ENCODE assay signal across 26 cellular contexts in the genomic region with DNA sequence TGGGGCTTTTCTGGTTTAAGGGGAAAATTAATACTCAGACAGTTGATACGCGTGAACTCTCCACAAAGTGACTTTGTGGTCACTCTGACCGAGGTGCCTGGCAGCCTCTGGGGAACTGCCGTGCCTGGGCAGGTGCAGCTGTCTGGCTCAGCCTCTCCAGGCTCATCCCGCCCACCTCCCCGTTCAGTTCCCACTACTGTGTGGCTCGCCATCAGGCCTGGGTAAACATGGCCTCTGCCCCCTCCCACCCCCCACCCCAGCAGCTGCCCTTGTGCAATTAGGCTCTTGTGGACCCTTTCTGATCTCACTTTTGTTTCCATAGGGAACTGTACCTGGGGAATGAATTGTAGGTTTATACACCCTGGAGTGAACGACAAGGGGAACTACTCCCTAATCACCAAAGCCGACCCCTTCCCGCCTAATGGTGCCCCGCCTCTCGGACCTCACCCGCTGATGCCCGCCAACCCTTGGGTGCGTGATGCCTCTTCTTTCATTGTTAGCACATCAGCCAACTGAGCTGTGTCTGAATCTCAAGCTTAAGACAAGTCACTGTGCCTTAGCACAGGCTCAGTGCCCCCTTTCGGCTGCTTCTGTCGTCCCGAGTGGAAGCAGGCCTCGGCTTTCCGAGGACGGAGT. TPM values are rescaled to one million over a fixed set of nuclear protein-coding genes. Genes with fewer than 3 reads are reported as not detected.
DNase-seq lines count a peak whose midpoint lies in the region; ATAC-seq and TF ChIP-seq lines count a peak whose summit lies in the region.
"Had no signal": no experiment of that assay in that cellular context is flagged by ENCODE, and none has a peak within 500 bp of the region (broad histone marks: within the 10 kb centered on the region; RNA-seq: fewer than 3 reads in every experiment).

No MANE protein-coding gene starts in this region.

- no peak for TF ChIP-seq CTCF in NB4 (IDR thresholded peaks at IDR 0.05; ENCODE audit: low read depth, low read length)
- no peak for TF ChIP-seq CTCF in dorsolateral prefrontal cortex (IDR thresholded peaks at IDR 0.05 in 54 of 56, conservative IDR thresholded peaks at IDR 0.05 in 2 of 56; ENCODE audit: low read depth in 1 of 56, partially characterized antibody in 56 of 56)

- intact Hi-C loops in dorsolateral prefrontal cortex (cut with DNase I) (loop anchor here in 1 of 2 donors (10.0 kb wide), 1 partner anchor 117 kb away; no protein-coding TSS in a partner anchor), sciatic nerve (cut with DNase I) (no loop called here)

- no peaks in the 10 kb centered on the region for H3K27me3 Mint-ChIP-seq in stimulated activated naive B cell treated with anti-CD40 and anti-IgM and Interleukin-4, amounts not matched to agents 10 μg/mL and 1 μg/mL and 100 μg/mL, for 72 hours
- no peaks in the 10 kb centered on the region for H3K27me3 Mint-ChIP-seq in stimulated activated memory B cell treated with anti-CD40 and anti-IgM and Interleukin-4, amounts not matched to agents 10 μg/mL and 1 μg/mL and 100 μg/mL, for 72 hours
- H3K27me3 Mint-ChIP-seq: activated CD8-positive, alpha-beta T cell treated with anti-CD3 and anti-CD28 coated beads for 36 hours; central memory CD8-positive, alpha-beta T cell had no signal

- no peaks in the 10 kb centered on the region for H3K9me3 Mint-ChIP-seq in stimulated activated naive B cell treated with anti-CD40 and anti-IgM and Interleukin-4, amounts not matched to agents 10 μg/mL and 1 μg/mL and 100 μg/mL, for 72 hours
- no peaks in the 10 kb centered on the region for H3K9me3 Mint-ChIP-seq in stimulated activated memory B cell treated with anti-CD40 and anti-IgM and Interleukin-4, amounts not matched to agents 10 μg/mL and 1 μg/mL and 100 μg/mL, for 72 hours
- H3K9me3 Mint-ChIP-seq: activated CD8-positive, alpha-beta T cell treated with anti-CD3 and anti-CD28 coated beads for 36 hours; activated naive CD4-positive, alpha-beta T cell treated with anti-CD3 and anti-CD28 coated beads for 36 hours; central memory CD8-positive, alpha-beta T cell; T-helper 2 cell treated with Interferon-gamma antibody and Interleukin-4, amounts not matched to agents 5 μg/mL and 100 μg/mL, for 36 hours; WTC11 had no signal

- peak; percentile 12 for DNase-seq in NCI-H2196 (lab: John Stamatoyannopoulos, UW; ENCODE audit: unreplicated experiment)
- no peak for DNase-seq in NCI-H2196 treated with DMSO at 0.1 percent for 48 hours (lab: John Stamatoyannopoulos, UW; ENCODE audit: unreplicated experiment)
- DNase-seq in NB4 (ENCODE audit: low read depth), result peak; percentile 66
- DNase-seq in dorsolateral prefrontal cortex, result no peak
- no peak for DNase-seq in stimulated activated naive B cell treated with anti-CD40 and anti-IgM and Interleukin-4, amounts not matched to agents 10 μg/mL and 1 μg/mL and 100 μg/mL, for 72 hours
- DNase-seq in sciatic nerve (ENCODE audit: low spot score), result no peak
- DNase-seq: activated CD8-positive, alpha-beta T cell treated with anti-CD3 and anti-CD28 coated beads for 36 hours; activated naive CD4-positive, alpha-beta T cell treated with anti-CD3 and anti-CD28 coated beads for 36 hours; activated T-cell treated with anti-CD3 and anti-CD28 coated beads, Interleukin-2, amount 50 U/mL, for 1 hour; aorta; effector CD4-positive, alpha-beta T cell; GDM1; GOT3; Kasumi-1; left colon; NCI-H1436 treated with DMSO at 0.1 percent for 48 hours; NCI-H446 treated with DMSO at 0.1 percent for 48 hours; stimulated activated CD4-positive, alpha-beta T cell treated with anti-CD3 and anti-CD28 coated beads, Interleukin-15, amount 100 ng/mL, for 24 hours had no signal

- H3K27ac ChIP-seq in dorsolateral prefrontal cortex, result peak overlapping the region in 50 of 59 donors; percentile 4 to 96 (median 87)
- H3K27ac ChIP-seq: C4-2B, SJSA1 had no signal

- H3K36me3 Mint-ChIP-seq in stimulated activated naive B cell treated with anti-CD40 and anti-IgM and Interleukin-4, amounts not matched to agents 10 μg/mL and 1 μg/mL and 100 μg/mL, for 72 hours, result peaks cover 36 to 59% of the 10 kb centered on the region in 2 donors
- H3K36me3 Mint-ChIP-seq in stimulated activated memory B cell treated with anti-CD40 and anti-IgM and Interleukin-4, amounts not matched to agents 10 μg/mL and 1 μg/mL and 100 μg/mL, for 72 hours, result peaks cover 42% of the 10 kb centered on the region

- peaks cover 28 to 42% of the 10 kb centered on the region in 2 donors for H3K4me1 Mint-ChIP-seq in stimulated activated naive B cell treated with anti-CD40 and anti-IgM and Interleukin-4, amounts not matched to agents 10 μg/mL and 1 μg/mL and 100 μg/mL, for 72 hours
- H3K4me1 Mint-ChIP-seq in stimulated activated memory B cell treated with anti-CD40 and anti-IgM and Interleukin-4, amounts not matched to agents 10 μg/mL and 1 μg/mL and 100 μg/mL, for 72 hours, result peaks cover 22% of the 10 kb centered on the region

- H3K27ac Mint-ChIP-seq in stimulated activated naive B cell treated with anti-CD40 and anti-IgM and Interleukin-4, amounts not matched to agents 10 μg/mL and 1 μg/mL and 100 μg/mL, for 72 hours, result no peak overlapping the region
- H3K27ac Mint-ChIP-seq in stimulated activated memory B cell treated with anti-CD40 and anti-IgM and Interleukin-4, amounts not matched to agents 10 μg/mL and 1 μg/mL and 100 μg/mL, for 72 hours, result no peak overlapping the region
- H3K27ac Mint-ChIP-seq: activated naive CD4-positive, alpha-beta T cell treated with anti-CD3 and anti-CD28 coated beads for 36 hours; T-helper 2 cell treated with Interferon-gamma antibody and Interleukin-4, amounts not matched to agents 5 μg/mL and 100 μg/mL, for 36 hours; WTC11 had no signal

- TF ChIP-seq POLR2A in NB4 (IDR thresholded peaks at IDR 0.05; ENCODE audit: extremely low read depth, insufficient read length), result no peak

- H3K4me3 ChIP-seq in NB4 (ENCODE audit: low read depth, low read length) (no peak overlapping the region), dorsolateral prefrontal cortex (no peak overlapping the region)
- H3K4me3 ChIP-seq: SJSA1 had no signal

- peak; percentile 61 to 67 for ATAC-seq in stimulated activated naive B cell treated with anti-CD40 and anti-IgM and Interleukin-4, amounts not matched to agents 10 μg/mL and 1 μg/mL and 100 μg/mL, for 72 hours (replicated peaks)
- ATAC-seq in sciatic nerve (no peak), HG03108 (IDR thresholded peaks at IDR 0.05; ENCODE audit: unreplicated experiment) (no peak)
- ATAC-seq in stimulated activated memory B cell treated with anti-CD40 and anti-IgM and Interleukin-4, amounts not matched to agents 10 μg/mL and 1 μg/mL and 100 μg/mL, for 72 hours, result no peak
- ATAC-seq: activated CD8-positive, alpha-beta T cell treated with anti-CD3 and anti-CD28 coated beads for 36 hours; left colon; WTC11 had no signal

- no peak overlapping the region for H3K4me3 Mint-ChIP-seq in stimulated activated naive B cell treated with anti-CD40 and anti-IgM and Interleukin-4, amounts not matched to agents 10 μg/mL and 1 μg/mL and 100 μg/mL, for 72 hours
- no peak overlapping the region for H3K4me3 Mint-ChIP-seq in stimulated activated memory B cell treated with anti-CD40 and anti-IgM and Interleukin-4, amounts not matched to agents 10 μg/mL and 1 μg/mL and 100 μg/mL, for 72 hours
- H3K4me3 Mint-ChIP-seq: activated CD8-positive, alpha-beta T cell treated with anti-CD3 and anti-CD28 coated beads for 36 hours; activated naive CD4-positive, alpha-beta T cell treated with anti-CD3 and anti-CD28 coated beads for 36 hours; central memory CD8-positive, alpha-beta T cell; T-helper 2 cell treated with Interferon-gamma antibody and Interleukin-4, amounts not matched to agents 5 μg/mL and 100 μg/mL, for 36 hours; WTC11 had no signal

- H3K27me3 ChIP-seq in dorsolateral prefrontal cortex, result no peaks in the 10 kb centered on the region
- H3K27me3 ChIP-seq: SJSA1 had no signal

RNA-seq across cellular contexts. Expression of gene ZC3H18, which starts 27.8 kb away (rescaled TPM):
- total RNA-seq in dorsolateral prefrontal cortex, result 10 to 100 TPM; 29.2 to 64.6 (median 46.8) TPM
- 46.9 TPM for total RNA-seq in sciatic nerve

RNA-seq across cellular contexts. Expression of gene IL17C, which starts 40.4 kb away (rescaled TPM):
- total RNA-seq in dorsolateral prefrontal cortex (under 1 TPM in 2 of 120 experiments, not detected in 118; 0.47 to 0.80 TPM), sciatic nerve (not detected)
- total RNA-seq: activated naive CD4-positive, alpha-beta T cell treated with anti-CD3 and anti-CD28 coated beads for 36 hours; aorta; left colon; SJSA1; ureter had no signal

RNA-seq across cellular contexts. Expression of gene CYBA, which starts 52.9 kb away (rescaled TPM):
- 10 to 100 TPM in 119 of 120 experiments, 1 to 10 TPM in 1; 8.7 to 94.0 (median 30.1) TPM for total RNA-seq in dorsolateral prefrontal cortex
- total RNA-seq in sciatic nerve, result 87.4 TPM
- total RNA-seq: SJSA1 had no signal

Comparison
In these comparisons a context has a peak if more than half of its experiments do, and no peak if none do; other contexts are left out.
1. DNase-seq: peak in NCI-H2196 (single experiment) and NB4 (single experiment); none in NCI-H2196 treated with DMSO at 0.1 percent for 48 hours (single experiment), dorsolateral prefrontal cortex (0 of 10), stimulated activated naive B cell treated with anti-CD40 and anti-IgM and Interleukin-4, amounts not matched to agents 10 μg/mL and 1 μg/mL and 100 μg/mL, for 72 hours (single experiment) and sciatic nerve (single experiment).
2. ATAC-seq: peak in stimulated activated naive B cell treated with anti-CD40 and anti-IgM and Interleukin-4, amounts not matched to agents 10 μg/mL and 1 μg/mL and 100 μg/mL, for 72 hours (2 of 2); none in sciatic nerve (single experiment), HG03108 (single experiment) and stimulated activated memory B cell treated with anti-CD40 and anti-IgM and Interleukin-4, amounts not matched to agents 10 μg/mL and 1 μg/mL and 100 μg/mL, for 72 hours (single experiment).